12 cellular contexts compared by ENCODE assay signal in genomic region chr13:113970810-113971470, GRCh38. TPM values are rescaled to one million over a fixed set of nuclear protein-coding genes. Genes with fewer than 3 reads are reported as not detected.
A peak's percentile ranks its signal among the peaks of the same experiment; 100 is the strongest.
DNase-seq lines count a peak whose midpoint lies in the region; ATAC-seq, FAIRE-seq and TF ChIP-seq lines count a peak whose summit lies in the region.
"Had no signal": no experiment of that assay in that cellular context is flagged by ENCODE, and none has a peak within 500 bp of the region (broad histone marks: within the 10 kb centered on the region; RNA-seq: fewer than 3 reads in every experiment).

No MANE protein-coding gene starts in this region.

- H3K4me2 ChIP-seq in GM23338 (no peak overlapping the region), astrocyte (ENCODE audit: low read length) (no peak overlapping the region)

- H3K4me1 ChIP-seq in GM23338 (ENCODE audit: insufficient read depth), result no peaks in the 10 kb centered on the region
- peaks cover 4% of the 10 kb centered on the region for H3K4me1 ChIP-seq in astrocyte (ENCODE audit: insufficient read depth, low read length)
- peaks cover 28% of the 10 kb centered on the region for H3K4me1 ChIP-seq in left ventricle myocardium inferior

- ATAC-seq in GM23338 (peak; percentile 16; the same call in 2 of the 3 replicates), sciatic nerve (peak; percentile 72)

- no peaks in the 10 kb centered on the region for H3K36me3 ChIP-seq in GM23338 (ENCODE audit: insufficient read depth)
- peaks cover 10% of the 10 kb centered on the region for H3K36me3 ChIP-seq in astrocyte (ENCODE audit: insufficient read depth, low read length)
- H3K36me3 ChIP-seq in left ventricle myocardium inferior, result peaks cover 15% of the 10 kb centered on the region

- H3K4me3 Mint-ChIP-seq in GM23338 (no peak overlapping the region), astrocyte (ENCODE audit: unreplicated experiment) (no peak overlapping the region)
- H3K4me3 Mint-ChIP-seq: CD4-positive, alpha-beta T cell had no signal

- intact Hi-C loops in left ventricle myocardium inferior (cut with micrococcal nuclease), result no loop called here
- intact Hi-C loops in sciatic nerve (cut with DNase I), result no loop called here

- no peaks in the 10 kb centered on the region for H3K79me2 ChIP-seq in GM23338 (replicated peaks; ENCODE audit: insufficient read depth)
- no peaks in the 10 kb centered on the region for H3K79me2 ChIP-seq in astrocyte (ENCODE audit: insufficient read depth, low read length)

- no peaks in the 10 kb centered on the region for H3K27me3 ChIP-seq in GM23338 (ENCODE audit: insufficient read depth)
- no peaks in the 10 kb centered on the region for H3K27me3 ChIP-seq in astrocyte (ENCODE audit: insufficient read depth, low read length)
- H3K27me3 ChIP-seq in left ventricle myocardium inferior (ENCODE audit: low read depth), result no peaks in the 10 kb centered on the region

- H3F3A ChIP-seq in GM23338 (replicated peaks; ENCODE audit: low read depth), result no peaks in the 10 kb centered on the region

- DNase-seq in GM23338 (ENCODE audit: low spot score) (no peak), astrocyte (ENCODE audit: low read depth) (peak; percentile 64), left ventricle myocardium inferior (peak; percentile 68), sciatic nerve (ENCODE audit: low spot score) (peak; percentile 64), SKM-1 (lab: John Stamatoyannopoulos, UW; ENCODE audit: unreplicated experiment) (no peak), NCI-H146 (lab: John Stamatoyannopoulos, UW) (no peak), NOMO-1 treated with dmso at 0.1 percent for 144 hours (lab: John Stamatoyannopoulos, UW; ENCODE audit: unreplicated experiment) (no peak)
- no peak for DNase-seq in stimulated activated CD4-positive, alpha-beta T cell treated with anti-CD3 and anti-CD28 coated beads, Interleukin-4, amount 100 ng/mL, for 1 hour
- DNase-seq: CD4-positive, alpha-beta T cell; cortex of kidney; NCI-H524 had no signal

- H4K20me1 ChIP-seq in GM23338 (replicated peaks; ENCODE audit: insufficient read depth) (no peaks in the 10 kb centered on the region), astrocyte (ENCODE audit: insufficient read depth, low read length) (peaks cover 13% of the 10 kb centered on the region)

- H3K9me3 ChIP-seq in astrocyte (ENCODE audit: insufficient read depth, low read depth, low read length) (no peaks in the 10 kb centered on the region), left ventricle myocardium inferior (replicated peaks) (no peaks in the 10 kb centered on the region)

- TF ChIP-seq CTCF in GM23338 (conservative IDR thresholded peaks at IDR 0.05; ENCODE audit: low read depth in 2 of 2) (no peak), astrocyte (IDR thresholded peaks at IDR 0.05; ENCODE audit: insufficient read depth, low read depth, low read length) (no peak), left ventricle myocardium inferior (IDR thresholded peaks at IDR 0.05; ENCODE audit: borderline replicate concordance) (no peak)

- H3K4me1 Mint-ChIP-seq in GM23338, result no peaks in the 10 kb centered on the region
- H3K4me1 Mint-ChIP-seq in astrocyte (ENCODE audit: low read depth, unreplicated experiment), result no peaks in the 10 kb centered on the region

- FAIRE-seq in astrocyte (lab: Jason Lieb, UNC), result no peak

- H3K27me3 Mint-ChIP-seq in GM23338 (ENCODE audit: insufficient read depth, low read depth, poor library complexity) (peaks cover 10% of the 10 kb centered on the region), astrocyte (ENCODE audit: low read depth, unreplicated experiment) (no peaks in the 10 kb centered on the region)
- H3K27me3 Mint-ChIP-seq: CD4-positive, alpha-beta T cell; progenitor cell of endocrine pancreas had no signal

- H3K27ac ChIP-seq in GM23338 (ENCODE audit: low read depth) (no peak overlapping the region), astrocyte (ENCODE audit: low read depth, low read length) (no peak overlapping the region), left ventricle myocardium inferior (replicated peaks) (peak overlapping the region; percentile 83)

- H3K9me3 Mint-ChIP-seq in GM23338 (peaks cover 4% of the 10 kb centered on the region; the same call in 1 of the 3 replicates), astrocyte (ENCODE audit: unreplicated experiment) (no peaks in the 10 kb centered on the region)
- H3K9me3 Mint-ChIP-seq: CD4-positive, alpha-beta T cell had no signal

- H2AFZ ChIP-seq in GM23338 (no peak overlapping the region), astrocyte (ENCODE audit: low read depth, low read length) (no peak overlapping the region)

- H3K27ac Mint-ChIP-seq in GM23338 (no peak overlapping the region), astrocyte (ENCODE audit: unreplicated experiment) (peak overlapping the region; percentile 34)
- H3K27ac Mint-ChIP-seq: CD4-positive, alpha-beta T cell; progenitor cell of endocrine pancreas had no signal

- H3K9ac ChIP-seq in astrocyte (ENCODE audit: low read length), result no peak overlapping the region

- no peaks in the 10 kb centered on the region for H3K9me2 ChIP-seq in GM23338 (ENCODE audit: insufficient read depth)

- H3K36me3 Mint-ChIP-seq in GM23338 (ENCODE audit: low read depth) (peaks cover 8% of the 10 kb centered on the region; the same call in 2 of the 3 replicates), astrocyte (ENCODE audit: low read depth, unreplicated experiment) (peaks cover 14% of the 10 kb centered on the region)

- H3K4me3 ChIP-seq in GM23338 (no peak overlapping the region), astrocyte (ENCODE audit: insufficient read depth, low read depth, low read length) (no peak overlapping the region), left ventricle myocardium inferior (no peak overlapping the region)

TF ChIP-seq in GM23338, 12 proteins besides CTCF, POLR2A, EP300 and RAD21 (continues in another document):
- TF ChIP-seq ZNF331 (CRISPR knock-in tag; IDR thresholded peaks at IDR 0.05; ENCODE audit: low read depth) (no peak), POLR2AphosphoS5 (IDR thresholded peaks at IDR 0.05; ENCODE audit: low read depth) (no peak), EZH2 (IDR thresholded peaks at IDR 0.05; ENCODE audit: low read depth, unreplicated experiment) (no peak), NANOG (IDR thresholded peaks at IDR 0.05; ENCODE audit: borderline replicate concordance) (no peak), CREB1 (CRISPR knock-in tag; IDR thresholded peaks at IDR 0.05; ENCODE audit: low read depth) (no peak), EZH2phosphoT487 (IDR thresholded peaks at IDR 0.05; ENCODE audit: unreplicated experiment) (no peak), STAT1 (IDR thresholded peaks at IDR 0.05; ENCODE audit: unreplicated experiment) (no peak)
- TF ChIP-seq, protein P1, sequence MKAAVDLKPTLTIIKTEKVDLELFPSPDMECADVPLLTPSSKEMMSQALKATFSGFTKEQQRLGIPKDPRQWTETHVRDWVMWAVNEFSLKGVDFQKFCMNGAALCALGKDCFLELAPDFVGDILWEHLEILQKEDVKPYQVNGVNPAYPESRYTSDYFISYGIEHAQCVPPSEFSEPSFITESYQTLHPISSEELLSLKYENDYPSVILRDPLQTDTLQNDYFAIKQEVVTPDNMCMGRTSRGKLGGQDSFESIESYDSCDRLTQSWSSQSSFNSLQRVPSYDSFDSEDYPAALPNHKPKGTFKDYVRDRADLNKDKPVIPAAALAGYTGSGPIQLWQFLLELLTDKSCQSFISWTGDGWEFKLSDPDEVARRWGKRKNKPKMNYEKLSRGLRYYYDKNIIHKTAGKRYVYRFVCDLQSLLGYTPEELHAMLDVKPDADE (IDR thresholded peaks at IDR 0.05), result no peak

RNA-seq across cellular contexts. Expression of gene C13orf46, which starts 2.9 kb away (rescaled TPM):
- 1.5 TPM in 1 of 2 replicates, not detected in the other for total RNA-seq in GM23338 (2014; rRNA removed; shearing (Covaris generic))
- 0.12 and 0.44 TPM in 2 replicates for polyA plus RNA-seq in GM23338 (2016; fragmentation: Nextera tagmentation; extraction: Ambion mirVana)
- total RNA-seq in astrocyte (3.0 and 5.0 TPM in 2 replicates), left ventricle myocardium inferior (0.33 TPM), sciatic nerve (3.6 TPM)

Comparison
In these comparisons a context has a peak if more than half of its experiments do, and no peak if none do; other contexts are left out.
1. DNase-seq: peak in astrocyte (single experiment), left ventricle myocardium inferior (single experiment) and sciatic nerve (single experiment); none in GM23338 (single experiment), stimulated activated CD4-positive, alpha-beta T cell treated with anti-CD3 and anti-CD28 coated beads, Interleukin-4, amount 100 ng/mL, for 1 hour (single experiment), SKM-1 (single experiment), NCI-H146 (single experiment) and NOMO-1 treated with dmso at 0.1 percent for 144 hours (single experiment).